ENCODE assay signal across 1 cellular context in genomic region chr6:347232-347631, GRCh38.
TF ChIP-seq lines count a peak whose summit lies in the region.

No MANE protein-coding gene starts in this region.

TF ChIP-seq in GM12878, 131 proteins besides CTCF, POLR2A, EP300 and RAD21:
- TF ChIP-seq TBL1XR1 (IDR thresholded peaks at IDR 0.05; ENCODE audit: low read depth, low read length), result peak; percentile 27; the same call in 1 of the 2 replicates
- 0 out of 2 replicates have a peak, but pooled peaks have one; percentile 17 for TF ChIP-seq MTA2 (IDR thresholded peaks at IDR 0.05; ENCODE audit: low read depth)
- TF ChIP-seq, protein P1, sequence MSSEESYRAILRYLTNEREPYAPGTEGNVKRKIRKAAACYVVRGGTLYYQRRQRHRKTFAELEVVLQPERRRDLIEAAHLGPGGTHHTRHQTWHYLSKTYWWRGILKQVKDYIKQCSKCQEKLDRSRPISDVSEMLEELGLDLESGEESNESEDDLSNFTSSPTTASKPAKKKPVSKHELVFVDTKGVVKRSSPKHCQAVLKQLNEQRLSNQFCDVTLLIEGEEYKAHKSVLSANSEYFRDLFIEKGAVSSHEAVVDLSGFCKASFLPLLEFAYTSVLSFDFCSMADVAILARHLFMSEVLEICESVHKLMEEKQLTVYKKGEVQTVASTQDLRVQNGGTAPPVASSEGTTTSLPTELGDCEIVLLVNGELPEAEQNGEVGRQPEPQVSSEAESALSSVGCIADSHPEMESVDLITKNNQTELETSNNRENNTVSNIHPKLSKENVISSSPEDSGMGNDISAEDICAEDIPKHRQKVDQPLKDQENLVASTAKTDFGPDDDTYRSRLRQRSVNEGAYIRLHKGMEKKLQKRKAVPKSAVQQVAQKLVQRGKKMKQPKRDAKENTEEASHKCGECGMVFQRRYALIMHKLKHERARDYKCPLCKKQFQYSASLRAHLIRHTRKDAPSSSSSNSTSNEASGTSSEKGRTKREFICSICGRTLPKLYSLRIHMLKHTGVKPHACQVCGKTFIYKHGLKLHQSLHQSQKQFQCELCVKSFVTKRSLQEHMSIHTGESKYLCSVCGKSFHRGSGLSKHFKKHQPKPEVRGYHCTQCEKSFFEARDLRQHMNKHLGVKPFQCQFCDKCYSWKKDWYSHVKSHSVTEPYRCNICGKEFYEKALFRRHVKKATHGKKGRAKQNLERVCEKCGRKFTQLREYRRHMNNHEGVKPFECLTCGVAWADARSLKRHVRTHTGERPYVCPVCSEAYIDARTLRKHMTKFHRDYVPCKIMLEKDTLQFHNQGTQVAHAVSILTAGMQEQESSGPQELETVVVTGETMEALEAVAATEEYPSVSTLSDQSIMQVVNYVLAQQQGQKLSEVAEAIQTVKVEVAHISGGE (CRISPR knock-in tag; IDR thresholded peaks at IDR 0.05), result no peak
- TF ChIP-seq JUNB (IDR thresholded peaks at IDR 0.05), result peak; percentile 58
- TF ChIP-seq CREM (IDR thresholded peaks at IDR 0.05; ENCODE audit: low read depth), result peak; percentile 74
- peak; percentile 49 for TF ChIP-seq SKIL (IDR thresholded peaks at IDR 0.05; ENCODE audit: low read depth, poor library complexity, severe bottlenecking)
- TF ChIP-seq EED (IDR thresholded peaks at IDR 0.05; ENCODE audit: low read depth), result no peak
- TF ChIP-seq MEF2A (IDR thresholded peaks at IDR 0.05; ENCODE audit: insufficient read depth, low read depth, low read length), result peak; percentile 68; the same call in 1 of the 2 replicates
- TF ChIP-seq POU2F2 (IDR thresholded peaks at IDR 0.05; ENCODE audit: borderline replicate concordance, low read depth, low read length), result peak; percentile 98
- 0 out of 2 replicates have a peak, but pooled peaks have one; percentile 2 for TF ChIP-seq RAD51 (IDR thresholded peaks at IDR 0.05)
- peak; percentile 74 for TF ChIP-seq YY1 (IDR thresholded peaks at IDR 0.05; ENCODE audit: low read depth, low read length)
- no peak for TF ChIP-seq ZNF622 (IDR thresholded peaks at IDR 0.05)
- TF ChIP-seq HSF1 (IDR thresholded peaks at IDR 0.05; ENCODE audit: low read depth, low read length), result 0 out of 2 replicates have a peak, but pooled peaks have one; percentile 19
- TF ChIP-seq STAT3 (IDR thresholded peaks at IDR 0.05; ENCODE audit: low read depth, low read length), result no peak
- TF ChIP-seq, protein P2, sequence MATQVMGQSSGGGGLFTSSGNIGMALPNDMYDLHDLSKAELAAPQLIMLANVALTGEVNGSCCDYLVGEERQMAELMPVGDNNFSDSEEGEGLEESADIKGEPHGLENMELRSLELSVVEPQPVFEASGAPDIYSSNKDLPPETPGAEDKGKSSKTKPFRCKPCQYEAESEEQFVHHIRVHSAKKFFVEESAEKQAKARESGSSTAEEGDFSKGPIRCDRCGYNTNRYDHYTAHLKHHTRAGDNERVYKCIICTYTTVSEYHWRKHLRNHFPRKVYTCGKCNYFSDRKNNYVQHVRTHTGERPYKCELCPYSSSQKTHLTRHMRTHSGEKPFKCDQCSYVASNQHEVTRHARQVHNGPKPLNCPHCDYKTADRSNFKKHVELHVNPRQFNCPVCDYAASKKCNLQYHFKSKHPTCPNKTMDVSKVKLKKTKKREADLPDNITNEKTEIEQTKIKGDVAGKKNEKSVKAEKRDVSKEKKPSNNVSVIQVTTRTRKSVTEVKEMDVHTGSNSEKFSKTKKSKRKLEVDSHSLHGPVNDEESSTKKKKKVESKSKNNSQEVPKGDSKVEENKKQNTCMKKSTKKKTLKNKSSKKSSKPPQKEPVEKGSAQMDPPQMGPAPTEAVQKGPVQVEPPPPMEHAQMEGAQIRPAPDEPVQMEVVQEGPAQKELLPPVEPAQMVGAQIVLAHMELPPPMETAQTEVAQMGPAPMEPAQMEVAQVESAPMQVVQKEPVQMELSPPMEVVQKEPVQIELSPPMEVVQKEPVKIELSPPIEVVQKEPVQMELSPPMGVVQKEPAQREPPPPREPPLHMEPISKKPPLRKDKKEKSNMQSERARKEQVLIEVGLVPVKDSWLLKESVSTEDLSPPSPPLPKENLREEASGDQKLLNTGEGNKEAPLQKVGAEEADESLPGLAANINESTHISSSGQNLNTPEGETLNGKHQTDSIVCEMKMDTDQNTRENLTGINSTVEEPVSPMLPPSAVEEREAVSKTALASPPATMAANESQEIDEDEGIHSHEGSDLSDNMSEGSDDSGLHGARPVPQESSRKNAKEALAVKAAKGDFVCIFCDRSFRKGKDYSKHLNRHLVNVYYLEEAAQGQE (IDR thresholded peaks at IDR 0.05; ENCODE audit: low read depth, low read length), result no peak
